Comparison of ENCODE assay signal across 20 cellular contexts in the genomic region with DNA sequence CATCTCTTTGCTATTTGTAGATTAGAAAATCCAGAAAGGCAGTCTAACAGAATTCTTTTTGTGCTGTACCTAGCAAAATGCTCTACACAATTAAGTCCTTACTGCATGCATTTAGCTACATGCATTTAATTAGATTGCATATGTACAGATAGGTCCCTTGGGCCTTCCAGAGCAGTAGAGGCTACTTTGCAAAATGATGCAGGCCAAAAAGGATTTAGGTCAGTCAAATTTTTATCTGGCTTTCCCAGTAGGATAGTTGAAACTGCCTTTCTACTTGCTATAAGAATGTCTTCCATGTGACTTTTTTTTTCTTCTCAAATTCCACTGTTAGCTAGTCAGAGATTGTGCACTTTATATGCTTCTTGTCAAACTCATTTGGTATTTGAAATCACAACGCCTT. TPM values are rescaled to one million over a fixed set of nuclear protein-coding genes. Genes with fewer than 3 reads are reported as not detected.
"Had no signal": no experiment of that assay in that cellular context is flagged by ENCODE, and none has a peak within 500 bp of the region (broad histone marks: within the 10 kb centered on the region; RNA-seq: fewer than 3 reads in every experiment).

No MANE protein-coding gene starts in this region.

- H3K27ac Mint-ChIP-seq: activated CD4-positive, alpha-beta T cell treated with anti-CD3 and anti-CD28 coated beads for 36 hours; activated CD8-positive, alpha-beta T cell treated with anti-CD3 and anti-CD28 coated beads for 36 hours; activated naive CD8-positive, alpha-beta T cell treated with anti-CD3 and anti-CD28 coated beads, Interleukin-2, amount 10 ng/mL, durations not matched to agents 7 days and 5 days; activated T-cell treated with anti-CD3 and anti-CD28 coated beads, Interleukin-2, amount 50 U/mL, for 72 hours; T-helper 17 cell had no signal

- DNase-seq: activated CD4-positive, alpha-beta T cell treated with anti-CD3 and anti-CD28 coated beads for 36 hours; activated CD8-positive, alpha-beta memory T cell treated with anti-CD3 and anti-CD28 coated beads, Interleukin-2, amount 50 U/mL, for 4 hours; activated CD8-positive, alpha-beta T cell treated with anti-CD3 and anti-CD28 coated beads for 36 hours; activated naive CD4-positive, alpha-beta T cell treated with anti-CD3 and anti-CD28 coated beads, Interleukin-2, amount 50 U/mL, for 16 hours; activated naive CD8-positive, alpha-beta T cell treated with anti-CD3 and anti-CD28 coated beads, Interleukin-2, amount 10 ng/mL, durations not matched to agents 7 days and 5 days; activated T-cell treated with anti-CD3 and anti-CD28 coated beads, Interleukin-2, amount 50 U/mL, for 72 hours; adrenal gland; aorta; KG1; NCI-H1048; NCI-H1930; NCI-H2107; NCI-H446; NCI-H748 treated with DMSO at 0.1 percent for 48 hours; RPMI8226; T-helper 17 cell; T-helper 9 cell had no signal

- H3K4me3 Mint-ChIP-seq: activated CD4-positive, alpha-beta T cell treated with anti-CD3 and anti-CD28 coated beads for 36 hours; activated CD8-positive, alpha-beta T cell treated with anti-CD3 and anti-CD28 coated beads for 36 hours; activated naive CD8-positive, alpha-beta T cell treated with anti-CD3 and anti-CD28 coated beads, Interleukin-2, amount 10 ng/mL, durations not matched to agents 7 days and 5 days; activated T-cell treated with anti-CD3 and anti-CD28 coated beads, Interleukin-2, amount 50 U/mL, for 72 hours; T-helper 17 cell had no signal

- H3K9me3 Mint-ChIP-seq: activated naive CD8-positive, alpha-beta T cell treated with anti-CD3 and anti-CD28 coated beads, Interleukin-2, amount 10 ng/mL, durations not matched to agents 7 days and 5 days had no signal

- H3K27me3 Mint-ChIP-seq: activated CD4-positive, alpha-beta T cell treated with anti-CD3 and anti-CD28 coated beads for 36 hours; activated CD8-positive, alpha-beta T cell treated with anti-CD3 and anti-CD28 coated beads for 36 hours; activated naive CD8-positive, alpha-beta T cell treated with anti-CD3 and anti-CD28 coated beads, Interleukin-2, amount 10 ng/mL, durations not matched to agents 7 days and 5 days; T-helper 17 cell had no signal

- H3K4me1 Mint-ChIP-seq: activated CD4-positive, alpha-beta T cell treated with anti-CD3 and anti-CD28 coated beads for 36 hours; activated naive CD8-positive, alpha-beta T cell treated with anti-CD3 and anti-CD28 coated beads, Interleukin-2, amount 10 ng/mL, durations not matched to agents 7 days and 5 days; T-helper 17 cell had no signal

- H3K36me3 Mint-ChIP-seq: activated naive CD8-positive, alpha-beta T cell treated with anti-CD3 and anti-CD28 coated beads, Interleukin-2, amount 10 ng/mL, durations not matched to agents 7 days and 5 days had no signal

RNA-seq across cellular contexts. Expression of a gene that starts 19.3 kb away (rescaled TPM):
- total RNA-seq: activated CD4-positive, alpha-beta T cell treated with anti-CD3 and anti-CD28 coated beads for 36 hours; activated T-cell treated with anti-CD3 and anti-CD28 coated beads, Interleukin-2, amount 50 U/mL, for 72 hours; chondrocyte; OCI-LY7; Right ventricle myocardium inferior; T-helper 17 cell had no signal
